1 cellular context compared by ENCODE assay signal in genomic region chr5:132825165-132825823, GRCh38.
TF ChIP-seq lines count a peak whose summit lies in the region.

No MANE protein-coding gene starts in this region.

TF ChIP-seq in HepG2, 621 proteins besides CTCF, POLR2A, EP300 and RAD21:
- TF ChIP-seq, protein P1, sequence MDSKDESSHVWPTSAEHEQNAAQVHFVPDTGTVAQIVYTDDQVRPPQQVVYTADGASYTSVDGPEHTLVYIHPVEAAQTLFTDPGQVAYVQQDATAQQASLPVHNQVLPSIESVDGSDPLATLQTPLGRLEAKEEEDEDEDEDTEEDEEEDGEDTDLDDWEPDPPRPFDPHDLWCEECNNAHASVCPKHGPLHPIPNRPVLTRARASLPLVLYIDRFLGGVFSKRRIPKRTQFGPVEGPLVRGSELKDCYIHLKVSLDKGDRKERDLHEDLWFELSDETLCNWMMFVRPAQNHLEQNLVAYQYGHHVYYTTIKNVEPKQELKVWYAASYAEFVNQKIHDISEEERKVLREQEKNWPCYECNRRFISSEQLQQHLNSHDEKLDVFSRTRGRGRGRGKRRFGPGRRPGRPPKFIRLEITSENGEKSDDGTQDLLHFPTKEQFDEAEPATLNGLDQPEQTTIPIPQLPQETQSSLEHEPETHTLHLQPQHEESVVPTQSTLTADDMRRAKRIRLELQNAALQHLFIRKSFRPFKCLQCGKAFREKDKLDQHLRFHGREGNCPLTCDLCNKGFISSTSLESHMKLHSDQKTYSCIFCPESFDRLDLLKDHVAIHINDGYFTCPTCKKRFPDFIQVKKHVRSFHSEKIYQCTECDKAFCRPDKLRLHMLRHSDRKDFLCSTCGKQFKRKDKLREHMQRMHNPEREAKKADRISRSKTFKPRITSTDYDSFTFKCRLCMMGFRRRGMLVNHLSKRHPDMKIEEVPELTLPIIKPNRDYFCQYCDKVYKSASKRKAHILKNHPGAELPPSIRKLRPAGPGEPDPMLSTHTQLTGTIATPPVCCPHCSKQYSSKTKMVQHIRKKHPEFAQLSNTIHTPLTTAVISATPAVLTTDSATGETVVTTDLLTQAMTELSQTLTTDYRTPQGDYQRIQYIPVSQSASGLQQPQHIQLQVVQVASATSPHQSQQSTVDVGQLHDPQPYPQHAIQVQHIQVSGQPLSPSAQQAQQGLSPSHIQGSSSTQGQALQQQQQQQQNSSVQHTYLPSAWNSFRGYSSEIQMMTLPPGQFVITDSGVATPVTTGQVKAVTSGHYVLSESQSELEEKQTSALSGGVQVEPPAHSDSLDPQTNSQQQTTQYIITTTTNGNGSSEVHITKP (CRISPR knock-in tag; IDR thresholded peaks at IDR 0.05; ENCODE audit: low read depth) = no peak
- TF ChIP-seq ZNF790 (CRISPR knock-in tag; IDR thresholded peaks at IDR 0.05; ENCODE audit: borderline replicate concordance) = no peak
- TF ChIP-seq, protein P2, sequence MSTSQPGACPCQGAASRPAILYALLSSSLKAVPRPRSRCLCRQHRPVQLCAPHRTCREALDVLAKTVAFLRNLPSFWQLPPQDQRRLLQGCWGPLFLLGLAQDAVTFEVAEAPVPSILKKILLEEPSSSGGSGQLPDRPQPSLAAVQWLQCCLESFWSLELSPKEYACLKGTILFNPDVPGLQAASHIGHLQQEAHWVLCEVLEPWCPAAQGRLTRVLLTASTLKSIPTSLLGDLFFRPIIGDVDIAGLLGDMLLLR (CRISPR knock-in tag; IDR thresholded peaks at IDR 0.05) = no peak
- TF ChIP-seq POLR2AphosphoS5 (IDR thresholded peaks at IDR 0.05; ENCODE audit: low read depth, low read length) = no peak
- TF ChIP-seq, protein P3, sequence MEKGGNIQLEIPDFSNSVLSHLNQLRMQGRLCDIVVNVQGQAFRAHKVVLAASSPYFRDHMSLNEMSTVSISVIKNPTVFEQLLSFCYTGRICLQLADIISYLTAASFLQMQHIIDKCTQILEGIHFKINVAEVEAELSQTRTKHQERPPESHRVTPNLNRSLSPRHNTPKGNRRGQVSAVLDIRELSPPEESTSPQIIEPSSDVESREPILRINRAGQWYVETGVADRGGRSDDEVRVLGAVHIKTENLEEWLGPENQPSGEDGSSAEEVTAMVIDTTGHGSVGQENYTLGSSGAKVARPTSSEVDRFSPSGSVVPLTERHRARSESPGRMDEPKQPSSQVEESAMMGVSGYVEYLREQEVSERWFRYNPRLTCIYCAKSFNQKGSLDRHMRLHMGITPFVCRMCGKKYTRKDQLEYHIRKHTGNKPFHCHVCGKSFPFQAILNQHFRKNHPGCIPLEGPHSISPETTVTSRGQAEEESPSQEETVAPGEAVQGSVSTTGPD (CRISPR knock-in tag; IDR thresholded peaks at IDR 0.05) = no peak
- no peak for TF ChIP-seq ATM (IDR thresholded peaks at IDR 0.05; ENCODE audit: borderline replicate concordance)
- TF ChIP-seq, protein P4, sequence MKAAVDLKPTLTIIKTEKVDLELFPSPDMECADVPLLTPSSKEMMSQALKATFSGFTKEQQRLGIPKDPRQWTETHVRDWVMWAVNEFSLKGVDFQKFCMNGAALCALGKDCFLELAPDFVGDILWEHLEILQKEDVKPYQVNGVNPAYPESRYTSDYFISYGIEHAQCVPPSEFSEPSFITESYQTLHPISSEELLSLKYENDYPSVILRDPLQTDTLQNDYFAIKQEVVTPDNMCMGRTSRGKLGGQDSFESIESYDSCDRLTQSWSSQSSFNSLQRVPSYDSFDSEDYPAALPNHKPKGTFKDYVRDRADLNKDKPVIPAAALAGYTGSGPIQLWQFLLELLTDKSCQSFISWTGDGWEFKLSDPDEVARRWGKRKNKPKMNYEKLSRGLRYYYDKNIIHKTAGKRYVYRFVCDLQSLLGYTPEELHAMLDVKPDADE (CRISPR knock-in tag; IDR thresholded peaks at IDR 0.05) = no peak
- no peak for TF ChIP-seq ZNF143 (CRISPR knock-in tag; IDR thresholded peaks at IDR 0.05)
- no peak for TF ChIP-seq ZBTB42 (CRISPR knock-in tag; IDR thresholded peaks at IDR 0.05)
- no peak for TF ChIP-seq FOXA3 (CRISPR knock-in tag; IDR thresholded peaks at IDR 0.05)
